Comparison of ENCODE assay signal across 36 cellular contexts in genomic region chr1:26268290-26269197, GRCh38. TPM values are rescaled to one million over a fixed set of nuclear protein-coding genes. Genes with fewer than 3 reads are reported as not detected.
"Had no signal": no experiment of that assay in that cellular context is flagged by ENCODE, and none has a peak within 500 bp of the region (broad histone marks: within the 10 kb centered on the region; RNA-seq: fewer than 3 reads in every experiment).

No MANE protein-coding gene starts in this region.

- H2AFZ ChIP-seq: parathyroid adenoma had no signal

- ATAC-seq: left cardiac atrium; left ventricle myocardium superior; naive thymus-derived CD4-positive, alpha-beta T cell; stimulated activated memory B cell treated with anti-CD40 and anti-IgM and Interleukin-4, amounts not matched to agents 10 μg/mL and 1 μg/mL and 100 μg/mL, for 72 hours had no signal

- DNase-seq: activated CD4-positive, alpha-beta T cell treated with anti-CD3 and anti-CD28 coated beads for 48 hours; activated CD4-positive, alpha-beta T cell treated with anti-CD3 and anti-CD28 coated beads, Interleukin-2, amount 50 U/mL, for 48 hours; activated CD8-positive, alpha-beta memory T cell treated with anti-CD3 and anti-CD28 coated beads for 24 hours; activated effector memory CD4-positive, alpha-beta T cell treated with anti-CD3 and anti-CD28 coated beads, Interleukin-2, amount 50 U/mL, for 16 hours; activated naive CD4-positive, alpha-beta T cell treated with anti-CD3 and anti-CD28 coated beads for 36 hours; activated T-cell treated with anti-CD3 and anti-CD28 coated beads, Interleukin-2, amount 50 U/mL, for 1 hour; amniotic stem cell; brain microvascular endothelial cell; central memory CD4-positive, alpha-beta T cell; endodermal cell; esophagus squamous epithelium; foreskin melanocyte; islet precursor cell; left cardiac atrium; left ventricle myocardium superior; naive thymus-derived CD4-positive, alpha-beta T cell; nucleus accumbens; SK-N-SH; stimulated activated CD4-positive, alpha-beta T cell treated with anti-CD3 and anti-CD28 coated beads, Interleukin-1b, Interleukin-23, amount 100 ng/mL, for 48 hours; stimulated activated CD4-positive, alpha-beta T cell treated with anti-CD3 and anti-CD28 coated beads, Interleukin-4, amount 100 ng/mL, for 4 hours; stimulated activated CD8-positive, alpha-beta memory T cell treated with anti-CD3 and anti-CD28 coated beads, Interleukin-4, amount 100 ng/mL, for 48 hours; stomach; tibial artery; uterus had no signal

- H3K4me2 ChIP-seq: SK-N-SH, smooth muscle cell had no signal

- H3K27me3 Mint-ChIP-seq: dendritic cell treated with granulocyte-macrophage colony-stimulating factor and Interleukin-4, amounts not matched to agents 40 ng/mL and 50 ng/mL, for 4 days; naive thymus-derived CD4-positive, alpha-beta T cell; stimulated activated memory B cell treated with anti-CD40 and anti-IgM and Interleukin-4, amounts not matched to agents 10 μg/mL and 1 μg/mL and 100 μg/mL, for 72 hours had no signal

- H3K9ac ChIP-seq: parathyroid adenoma, SK-N-SH had no signal

- H3K4me3 ChIP-seq: esophagus squamous epithelium, right atrium auricular region, smooth muscle cell, stomach, tibial artery, uterus had no signal

- H3K27ac Mint-ChIP-seq: activated naive CD4-positive, alpha-beta T cell treated with anti-CD3 and anti-CD28 coated beads for 36 hours; activated T-helper 1 cell treated with anti-CD3 and anti-CD28 coated beads, Interleukin-12 subunit alpha, Interleukin-12 subunit beta, Interleukin-2, Interleukin-4 antibody, amounts not matched to agents 30 ng/mL and 10 ng/mL and 1 ng/mL, durations not matched to agents 14 hours and 24 hours and 36 hours; dendritic cell treated with granulocyte-macrophage colony-stimulating factor and Interleukin-4, amounts not matched to agents 40 ng/mL and 50 ng/mL, for 4 days; endodermal cell; mesothelial cell of epicardium; stimulated activated memory B cell treated with anti-CD40 and anti-IgM and Interleukin-4, amounts not matched to agents 10 μg/mL and 1 μg/mL and 100 μg/mL, for 72 hours; T-helper 2 cell treated with Interferon-gamma antibody and Interleukin-4, amounts not matched to agents 5 μg/mL and 100 μg/mL, for 36 hours had no signal

- H3K4me1 Mint-ChIP-seq: endodermal cell, mesothelial cell of epicardium, neural crest cell had no signal

- H3K36me3 ChIP-seq: uterus had no signal

- H3K9me3 ChIP-seq: right atrium auricular region, tibial artery, uterus had no signal

- H3K4me3 Mint-ChIP-seq: activated naive CD4-positive, alpha-beta T cell treated with anti-CD3 and anti-CD28 coated beads for 36 hours; activated T-helper 1 cell treated with anti-CD3 and anti-CD28 coated beads, Interleukin-12 subunit alpha, Interleukin-12 subunit beta, Interleukin-2, Interleukin-4 antibody, amounts not matched to agents 30 ng/mL and 10 ng/mL and 1 ng/mL, durations not matched to agents 14 hours and 24 hours and 36 hours; dendritic cell treated with granulocyte-macrophage colony-stimulating factor and Interleukin-4, amounts not matched to agents 40 ng/mL and 50 ng/mL, for 4 days; endodermal cell; mesothelial cell of epicardium; naive thymus-derived CD4-positive, alpha-beta T cell; neural crest cell; stimulated activated memory B cell treated with anti-CD40 and anti-IgM and Interleukin-4, amounts not matched to agents 10 μg/mL and 1 μg/mL and 100 μg/mL, for 72 hours; T-helper 2 cell treated with Interferon-gamma antibody and Interleukin-4, amounts not matched to agents 5 μg/mL and 100 μg/mL, for 36 hours had no signal

- H3K9me3 Mint-ChIP-seq: neural crest cell had no signal

- H3K4me1 ChIP-seq: parathyroid adenoma, stomach, tibial artery, uterus had no signal

- H3K27me3 ChIP-seq: brain microvascular endothelial cell, esophagus squamous epithelium, right atrium auricular region, stomach, tibial artery, uterus had no signal

- H3K9me2 ChIP-seq: SK-N-SH had no signal

- H3K27ac ChIP-seq: brain microvascular endothelial cell, esophagus squamous epithelium, parathyroid adenoma, right atrium auricular region, stomach, tibial artery, uterus had no signal

- H3K79me2 ChIP-seq: parathyroid adenoma had no signal

RNA-seq across cellular contexts. Expression of gene CD52, which starts 49.2 kb away (rescaled TPM):
- total RNA-seq: astrocyte, lung microvascular endothelial cell, neural crest cell, pulmonary artery endothelial cell, smooth muscle cell had no signal
- polyA plus RNA-seq: SK-N-SH had no signal
